1 cellular context compared by ENCODE assay signal in genomic region chr3:9352917-9353823, GRCh38.
TF ChIP-seq lines count a peak whose summit lies in the region.

No MANE protein-coding gene starts in this region.

TF ChIP-seq in HepG2, 621 proteins besides CTCF, POLR2A, EP300 and RAD21 (continued from another document and continues in another):
- TF ChIP-seq ZFAT (CRISPR knock-in tag; conservative IDR thresholded peaks at IDR 0.05) (no peak), KLF15 (CRISPR knock-in tag; IDR thresholded peaks at IDR 0.05; ENCODE audit: borderline replicate concordance) (no peak), PHF5A (CRISPR knock-in tag; IDR thresholded peaks at IDR 0.05; ENCODE audit: low read depth, unreplicated experiment) (no peak), EHMT2 (IDR thresholded peaks at IDR 0.05; ENCODE audit: borderline replicate concordance, low read depth, low read length) (0 out of 2 replicates have a peak, but pooled peaks have one; percentile 42), MXD3 (CRISPR knock-in tag; IDR thresholded peaks at IDR 0.05) (no peak), ZFX (CRISPR knock-in tag; IDR thresholded peaks at IDR 0.05; ENCODE audit: low read depth) (peak; percentile 28; the same call in 1 of the 2 replicates), KLF16 (CRISPR knock-in tag; IDR thresholded peaks at IDR 0.05) (no peak), ZNF766 (CRISPR knock-in tag; IDR thresholded peaks at IDR 0.05; ENCODE audit: borderline replicate concordance) (no peak), MED1 (CRISPR knock-in tag; IDR thresholded peaks at IDR 0.05) (peak; percentile 35; the same call in 1 of the 2 replicates), MXD1 (CRISPR knock-in tag; IDR thresholded peaks at IDR 0.05) (no peak), ZNF326 (CRISPR knock-in tag; IDR thresholded peaks at IDR 0.05; ENCODE audit: borderline replicate concordance) (no peak), HMG20A (CRISPR knock-in tag; IDR thresholded peaks at IDR 0.05; ENCODE audit: borderline replicate concordance) (no peak), ZFP36 (IDR thresholded peaks at IDR 0.05; ENCODE audit: borderline replicate concordance, low read depth, low read length, partially characterized antibody) (no peak), SMARCC2 (IDR thresholded peaks at IDR 0.05) (no peak), ZNF280D (CRISPR knock-in tag; IDR thresholded peaks at IDR 0.05) (no peak), HOXD1 (CRISPR knock-in tag; IDR thresholded peaks at IDR 0.05) (no peak), RFXAP (CRISPR knock-in tag; IDR thresholded peaks at IDR 0.05; ENCODE audit: borderline replicate concordance) (no peak), ZFP36L2 (CRISPR knock-in tag; IDR thresholded peaks at IDR 0.05) (no peak), ZNF614 (CRISPR knock-in tag; IDR thresholded peaks at IDR 0.05; ENCODE audit: borderline replicate concordance) (0 out of 2 replicates have a peak, but pooled peaks have one; percentile 52), BHLHE40 (IDR thresholded peaks at IDR 0.05; ENCODE audit: low read length) (peak; percentile 37; the same call in 1 of the 2 replicates), ZNF431 (CRISPR knock-in tag; IDR thresholded peaks at IDR 0.05; ENCODE audit: borderline replicate concordance, low read depth) (no peak), IKZF1 (IDR thresholded peaks at IDR 0.05) (no peak), ZBTB10 (CRISPR knock-in tag; IDR thresholded peaks at IDR 0.05; ENCODE audit: borderline replicate concordance) (no peak), RNF219 (CRISPR knock-in tag; IDR thresholded peaks at IDR 0.05) (no peak), HIVEP1 (CRISPR knock-in tag; IDR thresholded peaks at IDR 0.05) (no peak), MIXL1 (CRISPR knock-in tag; IDR thresholded peaks at IDR 0.05) (peak; percentile 57; the same call in 1 of the 2 replicates), POLR2G (IDR thresholded peaks at IDR 0.05; ENCODE audit: low read depth, low read length) (0 out of 2 replicates have a peak, but pooled peaks have one; percentile 32), ZNF879 (CRISPR knock-in tag; IDR thresholded peaks at IDR 0.05) (no peak), ZBED4 (CRISPR knock-in tag; IDR thresholded peaks at IDR 0.05; ENCODE audit: borderline replicate concordance) (no peak), SRSF4 (IDR thresholded peaks at IDR 0.05; ENCODE audit: low read depth, low read length, poor library complexity, severe bottlenecking) (no peak), ZNF276 (CRISPR knock-in tag; IDR thresholded peaks at IDR 0.05; ENCODE audit: low read depth) (no peak), ZNF577 (CRISPR knock-in tag; IDR thresholded peaks at IDR 0.05; ENCODE audit: borderline replicate concordance, low read depth) (no peak), ZBTB2 (CRISPR knock-in tag; IDR thresholded peaks at IDR 0.05; ENCODE audit: low read depth) (no peak), ATF3 (CRISPR knock-in tag; IDR thresholded peaks at IDR 0.05) (no peak), ZNF543 (CRISPR knock-in tag; IDR thresholded peaks at IDR 0.05) (no peak), HNRNPK (IDR thresholded peaks at IDR 0.05; ENCODE audit: low read depth, low read length, poor library complexity, severe bottlenecking) (no peak), MYPOP (CRISPR knock-in tag; IDR thresholded peaks at IDR 0.05) (no peak), ERF (CRISPR knock-in tag; IDR thresholded peaks at IDR 0.05) (peak; percentile 28; the same call in 1 of the 2 replicates), ZSCAN31 (CRISPR knock-in tag; IDR thresholded peaks at IDR 0.05; ENCODE audit: low read depth) (no peak), EEA1 (CRISPR knock-in tag; IDR thresholded peaks at IDR 0.05; ENCODE audit: borderline replicate concordance) (no peak), ZNF34 (CRISPR knock-in tag; IDR thresholded peaks at IDR 0.05; ENCODE audit: borderline replicate concordance) (no peak), TRIM22 (IDR thresholded peaks at IDR 0.05) (no peak), KDM4B (CRISPR knock-in tag; IDR thresholded peaks at IDR 0.05) (no peak), ZNF720 (CRISPR knock-in tag; IDR thresholded peaks at IDR 0.05) (0 out of 2 replicates have a peak, but pooled peaks have one; percentile 34), ELF1 (CRISPR knock-in tag; IDR thresholded peaks at IDR 0.05) (peak; percentile 78)
